15 cellular contexts compared by ENCODE assay signal in the genomic region with DNA sequence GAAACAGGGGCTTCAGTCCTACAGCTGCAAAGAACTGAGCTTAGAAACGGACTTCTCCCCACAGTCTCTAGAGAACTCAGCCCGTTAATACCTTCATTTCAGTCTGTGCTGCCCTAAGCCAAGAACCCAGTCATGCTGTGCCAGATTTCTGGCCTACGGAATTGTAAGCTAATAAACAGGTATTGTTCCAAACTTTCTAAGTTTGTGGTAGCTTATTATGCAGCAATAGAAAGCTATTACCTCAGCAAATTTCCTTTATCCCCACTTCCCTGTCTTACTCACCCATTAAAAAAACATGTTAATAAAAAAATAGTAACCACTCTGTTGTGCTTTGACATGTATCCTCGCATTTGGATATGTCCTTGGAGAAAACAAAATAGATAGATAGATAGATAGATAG.
"Had no signal": no experiment of that assay in that cellular context is flagged by ENCODE, and none has a peak within 500 bp of the region (broad histone marks: within the 10 kb centered on the region; RNA-seq: fewer than 3 reads in every experiment).

No MANE protein-coding gene starts in this region.

- H3K36me3 Mint-ChIP-seq: immature natural killer cell; stimulated activated memory B cell treated with anti-CD40 and anti-IgM and Interleukin-4, amounts not matched to agents 10 μg/mL and 1 μg/mL and 100 μg/mL, for 72 hours; T-cell had no signal

- H3K9me3 ChIP-seq: colonic mucosa, tibial artery, vagina had no signal

- H3K27ac Mint-ChIP-seq: activated T-helper 17 cell treated with anti-CD3 and anti-CD28 coated beads, Interleukin-2, amount 50 U/mL, for 72 hours; immature natural killer cell; stimulated activated memory B cell treated with anti-CD40 and anti-IgM and Interleukin-4, amounts not matched to agents 10 μg/mL and 1 μg/mL and 100 μg/mL, for 72 hours; T-cell had no signal

- H3K9me3 Mint-ChIP-seq: activated T-helper 17 cell treated with anti-CD3 and anti-CD28 coated beads, Interleukin-2, amount 50 U/mL, for 72 hours; immature natural killer cell; stimulated activated memory B cell treated with anti-CD40 and anti-IgM and Interleukin-4, amounts not matched to agents 10 μg/mL and 1 μg/mL and 100 μg/mL, for 72 hours; T-cell had no signal

- H3K4me3 Mint-ChIP-seq: activated T-helper 17 cell treated with anti-CD3 and anti-CD28 coated beads, Interleukin-2, amount 50 U/mL, for 72 hours; immature natural killer cell; stimulated activated memory B cell treated with anti-CD40 and anti-IgM and Interleukin-4, amounts not matched to agents 10 μg/mL and 1 μg/mL and 100 μg/mL, for 72 hours; T-cell had no signal

- DNase-seq: activated CD4-positive, alpha-beta T cell treated with anti-CD3 and anti-CD28 coated beads for 1 hour; activated CD4-positive, alpha-beta T cell treated with anti-CD3 and anti-CD28 coated beads, Interleukin-2, amount 50 U/mL, for 4 hours; activated naive CD4-positive, alpha-beta T cell treated with Interleukin-2 at 50 U/mL for 16 hours; activated T-cell treated with anti-CD3 and anti-CD28 coated beads for 4 hours; aorta; colonic mucosa; head of caudate nucleus; immature natural killer cell; stimulated activated CD4-positive, alpha-beta T cell treated with anti-CD3 and anti-CD28 coated beads, Interleukin-2, amount 100 ng/mL, for 48 hours; T-cell; T-helper 9 cell; tibial artery had no signal

- H3K27ac ChIP-seq: colonic mucosa, tibial artery, vagina had no signal

- H3K4me1 ChIP-seq: colonic mucosa, vagina had no signal

- H3K4me3 ChIP-seq: colonic mucosa, tibial artery, vagina had no signal

- ATAC-seq: activated T-helper 17 cell treated with anti-CD3 and anti-CD28 coated beads, Interleukin-2, amount 50 U/mL, for 72 hours; stimulated activated memory B cell treated with anti-CD40 and anti-IgM and Interleukin-4, amounts not matched to agents 10 μg/mL and 1 μg/mL and 100 μg/mL, for 72 hours; T-cell had no signal

- H3K4me1 Mint-ChIP-seq: activated T-helper 17 cell treated with anti-CD3 and anti-CD28 coated beads, Interleukin-2, amount 50 U/mL, for 72 hours; immature natural killer cell; stimulated activated memory B cell treated with anti-CD40 and anti-IgM and Interleukin-4, amounts not matched to agents 10 μg/mL and 1 μg/mL and 100 μg/mL, for 72 hours had no signal

- H3K27me3 ChIP-seq: colonic mucosa, tibial artery, vagina had no signal

- H3K36me3 ChIP-seq: colonic mucosa, tibial artery, vagina had no signal
